Comparison of ENCODE assay signal across 8 cellular contexts in genomic region chr4:98482847-98483806, GRCh38.
A peak's percentile ranks its signal among the peaks of the same experiment; 100 is the strongest.
DNase-seq lines count a peak whose midpoint lies in the region; ATAC-seq, FAIRE-seq and TF ChIP-seq lines count a peak whose summit lies in the region.

No MANE protein-coding gene starts in this region.

- H3K27ac Mint-ChIP-seq in CD8-positive, alpha-beta memory T cell: peak overlapping the region in 6 of 8 donors; percentile 25 to 57 (median 38)
- peak overlapping the region; percentile 86 for H3K27ac Mint-ChIP-seq in astrocyte (ENCODE audit: unreplicated experiment)

- ATAC-seq in GM21381 (IDR thresholded peaks at IDR 0.05; ENCODE audit: unreplicated experiment): peak; percentile 85
- ATAC-seq in HG03571 (IDR thresholded peaks at IDR 0.05; ENCODE audit: unreplicated experiment): peak; percentile 72
- peak; percentile 88 for ATAC-seq in stimulated activated naive CD8-positive, alpha-beta T cell treated with anti-CD3 and anti-CD28 coated beads, Interleukin-15, Interleukin-2, amounts not matched to agents 100 U/mL and 50 U/mL, for 24 hours

- H3K27me3 Mint-ChIP-seq in CD8-positive, alpha-beta memory T cell: no peaks in the 10 kb centered on the region
- H3K27me3 Mint-ChIP-seq in astrocyte (ENCODE audit: low read depth, unreplicated experiment): no peaks in the 10 kb centered on the region

- no peaks in the 10 kb centered on the region for H3K9me3 Mint-ChIP-seq in CD8-positive, alpha-beta memory T cell
- H3K9me3 Mint-ChIP-seq in astrocyte (ENCODE audit: unreplicated experiment): peaks cover 3% of the 10 kb centered on the region

- H2AFZ ChIP-seq in astrocyte (ENCODE audit: low read depth, low read length) (no peak overlapping the region), MM.1S (ENCODE audit: low read length) (no peak overlapping the region)

- TF ChIP-seq CTCF in astrocyte (IDR thresholded peaks at IDR 0.05; ENCODE audit: insufficient read depth, low read depth, low read length): no peak
- TF ChIP-seq CTCF in MM.1S (IDR thresholded peaks at IDR 0.05; ENCODE audit: low read length): no peak

- H4K20me1 ChIP-seq in astrocyte (ENCODE audit: insufficient read depth, low read length) (no peaks in the 10 kb centered on the region), MM.1S (ENCODE audit: insufficient read depth, low read length) (no peaks in the 10 kb centered on the region)

- peak; percentile 88 for FAIRE-seq in astrocyte (lab: Jason Lieb, UNC)

- H3K4me2 ChIP-seq in astrocyte (ENCODE audit: low read length) (peak overlapping the region; percentile 79), MM.1S (ENCODE audit: low read depth, low read length) (no peak overlapping the region)

- no peak overlapping the region for H3K27ac ChIP-seq in CD8-positive, alpha-beta memory T cell (ENCODE audit: low read depth, low read length)
- H3K27ac ChIP-seq in astrocyte (ENCODE audit: low read depth, low read length) (peak overlapping the region; percentile 94), MM.1S (ENCODE audit: low read length) (no peak overlapping the region)

- peaks cover 34 to 59% (median 57%) of the 10 kb centered on the region in 3 donors for H3K4me1 Mint-ChIP-seq in CD8-positive, alpha-beta memory T cell
- peaks cover 43% of the 10 kb centered on the region for H3K4me1 Mint-ChIP-seq in astrocyte (ENCODE audit: low read depth, unreplicated experiment)

- POLR2A ChIA-PET in CD8-positive, alpha-beta memory T cell (lab: Charles Lee): no interaction called here

- H3K4me3 Mint-ChIP-seq in CD8-positive, alpha-beta memory T cell: peak overlapping the region in 2 of 7 donors; percentile 40 to 78
- no peak overlapping the region for H3K4me3 Mint-ChIP-seq in astrocyte (ENCODE audit: unreplicated experiment)

- no peaks in the 10 kb centered on the region for H3K9me2 ChIP-seq in MM.1S (replicated peaks; ENCODE audit: insufficient read depth, low read length)

- H3K9ac ChIP-seq in astrocyte (ENCODE audit: low read length) (peak overlapping the region; percentile 70), MM.1S (ENCODE audit: low read length) (no peak overlapping the region)

- peaks cover 3 to 19% (median 6%) of the 10 kb centered on the region in 3 donors for H3K36me3 Mint-ChIP-seq in CD8-positive, alpha-beta memory T cell
- peaks cover 20% of the 10 kb centered on the region for H3K36me3 Mint-ChIP-seq in astrocyte (ENCODE audit: low read depth, unreplicated experiment)

- H3K27me3 ChIP-seq in CD8-positive, alpha-beta memory T cell (ENCODE audit: insufficient read depth, low read length, poor library complexity, severe bottlenecking): no peaks in the 10 kb centered on the region
- H3K27me3 ChIP-seq in astrocyte (ENCODE audit: insufficient read depth, low read length): no peaks in the 10 kb centered on the region
- no peaks in the 10 kb centered on the region for H3K27me3 ChIP-seq in MM.1S (replicated peaks; ENCODE audit: insufficient read depth, low read length)

- no peak overlapping the region for H3K4me3 ChIP-seq in CD8-positive, alpha-beta memory T cell (ENCODE audit: low read length)
- H3K4me3 ChIP-seq in astrocyte (ENCODE audit: insufficient read depth, low read depth, low read length) (peak overlapping the region; percentile 8), MM.1S (ENCODE audit: low read length) (no peak overlapping the region)

- H3K79me2 ChIP-seq in astrocyte (ENCODE audit: insufficient read depth, low read length): peaks cover 65% of the 10 kb centered on the region
- no peaks in the 10 kb centered on the region for H3K79me2 ChIP-seq in MM.1S (ENCODE audit: low read length)

- CTCF ChIA-PET in CD8-positive, alpha-beta memory T cell (lab: Charles Lee): interaction anchor here (2.4 kb wide), 1 partner anchor 12 kb away, joined by 10 read pairs; no protein-coding TSS in a partner anchor

- H3K4me1 ChIP-seq in CD8-positive, alpha-beta memory T cell (ENCODE audit: insufficient read depth, low read length): no peaks in the 10 kb centered on the region
- H3K4me1 ChIP-seq in astrocyte (ENCODE audit: insufficient read depth, low read length) (peaks cover 36% of the 10 kb centered on the region), MM.1S (ENCODE audit: low read length) (no peaks in the 10 kb centered on the region)

- H3F3A ChIP-seq in MM.1S (ENCODE audit: insufficient read depth, low read length): no peaks in the 10 kb centered on the region

- no peaks in the 10 kb centered on the region for H3K9me3 ChIP-seq in CD8-positive, alpha-beta memory T cell (ENCODE audit: low read length)
- H3K9me3 ChIP-seq in astrocyte (ENCODE audit: insufficient read depth, low read depth, low read length) (no peaks in the 10 kb centered on the region), MM.1S (replicated peaks; ENCODE audit: insufficient read depth, low read length) (no peaks in the 10 kb centered on the region)

- H3K36me3 ChIP-seq in CD8-positive, alpha-beta memory T cell (ENCODE audit: insufficient read depth, low read length): peaks cover 4% of the 10 kb centered on the region
- peaks cover 6% of the 10 kb centered on the region for H3K36me3 ChIP-seq in astrocyte (ENCODE audit: insufficient read depth, low read length)
- no peaks in the 10 kb centered on the region for H3K36me3 ChIP-seq in MM.1S (replicated peaks; ENCODE audit: insufficient read depth, low read length)

- no peak for DNase-seq in CD8-positive, alpha-beta memory T cell
- DNase-seq in astrocyte (ENCODE audit: low read depth) (peak; percentile 88), NCI-H345 treated with DMSO at 0.1 percent for 48 hours (lab: John Stamatoyannopoulos, UW; ENCODE audit: unreplicated experiment) (no peak), medulla oblongata (ENCODE audit: extremely low spot score) (no peak), MM.1S (no peak)
- DNase-seq in stimulated activated naive CD8-positive, alpha-beta T cell treated with anti-CD3 and anti-CD28 coated beads, Interleukin-15, Interleukin-2, amounts not matched to agents 100 U/mL and 50 U/mL, for 24 hours: peak; percentile 40

Comparison
In these comparisons a context has a peak if more than half of its experiments do, and no peak if none do; other contexts are left out.
1. DNase-seq: peak in astrocyte (single experiment) and stimulated activated naive CD8-positive, alpha-beta T cell treated with anti-CD3 and anti-CD28 coated beads, Interleukin-15, Interleukin-2, amounts not matched to agents 100 U/mL and 50 U/mL, for 24 hours (single experiment); none in CD8-positive, alpha-beta memory T cell (0 of 5), NCI-H345 treated with DMSO at 0.1 percent for 48 hours (single experiment), medulla oblongata (single experiment) and MM.1S (single experiment).
2. Peak in every context shown above with its lines, with median percentiles within 50 percentile points of each other: ATAC-seq.